ENCODE assay signal across 22 cellular contexts in genomic region chr7:37484460-37485063, GRCh38.
"Had no signal": no experiment of that assay in that cellular context is flagged by ENCODE, and none has a peak within 500 bp of the region (broad histone marks: within the 10 kb centered on the region; RNA-seq: fewer than 3 reads in every experiment).

No MANE protein-coding gene starts in this region.

- ATAC-seq: activated T-helper 17 cell treated with anti-CD3 and anti-CD28 coated beads, Interleukin-2, amount 50 U/mL, for 72 hours; gastroesophageal sphincter; heart right ventricle; left lobe of liver; lower lobe of right lung; natural killer cell had no signal

- H3K36me3 Mint-ChIP-seq: natural killer cell had no signal

- H3K27ac ChIP-seq: breast epithelium, coronary artery, epithelial cell of prostate, gastroesophageal sphincter, heart right ventricle, lower lobe of right lung, ovary, prostate gland, spleen, tibial artery, uterus had no signal

- DNase-seq: activated CD4-positive, alpha-beta T cell treated with anti-CD3 and anti-CD28 coated beads for 1 hour; activated CD8-positive, alpha-beta memory T cell treated with anti-CD3 and anti-CD28 coated beads, Interleukin-2, amount 50 U/mL, for 4 hours; activated T-cell treated with anti-CD3 and anti-CD28 coated beads, Interleukin-2, amount 50 U/mL, for 24 hours; aorta; heart right ventricle; lower lobe of right lung; natural killer cell; ovary; spleen; stimulated activated CD4-positive, alpha-beta T cell treated with anti-CD3 and anti-CD28 coated beads, Interleukin-4, amount 100 ng/mL, for 24 hours; stimulated activated naive CD4-positive, alpha-beta T cell treated with Interleukin-2 at 50 U/mL for 16 hours; T-helper 1 cell; tibial artery; uterus had no signal

- H3K9me3 Mint-ChIP-seq: activated T-helper 17 cell treated with anti-CD3 and anti-CD28 coated beads, Interleukin-2, amount 50 U/mL, for 72 hours had no signal

- H3K4me3 Mint-ChIP-seq: activated T-cell treated with anti-CD3 and anti-CD28 coated beads, Interleukin-2, amount 50 U/mL, for 24 hours; activated T-helper 17 cell treated with anti-CD3 and anti-CD28 coated beads, Interleukin-2, amount 50 U/mL, for 72 hours; natural killer cell had no signal

- H3K27ac Mint-ChIP-seq: activated naive CD4-positive, alpha-beta T cell treated with anti-CD3 and anti-CD28 coated beads, Interleukin-2, amount 50 U/mL, for 72 hours; activated T-cell treated with anti-CD3 and anti-CD28 coated beads, Interleukin-2, amount 50 U/mL, for 24 hours; activated T-helper 17 cell treated with anti-CD3 and anti-CD28 coated beads, Interleukin-2, amount 50 U/mL, for 72 hours; natural killer cell had no signal

- H3K4me1 Mint-ChIP-seq: activated T-helper 17 cell treated with anti-CD3 and anti-CD28 coated beads, Interleukin-2, amount 50 U/mL, for 72 hours; natural killer cell had no signal
